Comparison of ENCODE assay signal across 22 cellular contexts in genomic region chr5:73180561-73180960, GRCh38. TPM values are rescaled to one million over a fixed set of nuclear protein-coding genes. Genes with fewer than 3 reads are reported as not detected.
"Had no signal": no experiment of that assay in that cellular context is flagged by ENCODE, and none has a peak within 500 bp of the region (broad histone marks: within the 10 kb centered on the region; RNA-seq: fewer than 3 reads in every experiment).

No MANE protein-coding gene starts in this region.

- DNase-seq: activated CD4-positive, alpha-beta T cell treated with anti-CD3 and anti-CD28 coated beads for 48 hours; activated CD4-positive, CD25-positive, alpha-beta regulatory T cell; activated CD8-positive, alpha-beta T cell treated with anti-CD3 and anti-CD28 coated beads for 36 hours; activated naive CD4-positive, alpha-beta T cell; activated naive CD8-positive, alpha-beta T cell treated with anti-CD3 and anti-CD28 coated beads for 36 hours; activated T-cell treated with anti-CD3 and anti-CD28 coated beads, Interleukin-2, amount 50 U/mL, for 1 hour; amniotic stem cell; erythroblast; foreskin melanocyte; kidney; left ventricle myocardium superior; naive thymus-derived CD4-positive, alpha-beta T cell; pancreas; spleen; stimulated activated CD4-positive, alpha-beta T cell treated with anti-CD3 and anti-CD28 coated beads, Interleukin-4, amount 100 ng/mL, for 4 hours; T-cell; testis; upper lobe of right lung had no signal

- ATAC-seq: activated CD8-positive, alpha-beta T cell treated with anti-CD3 and anti-CD28 coated beads for 36 hours; activated T-helper 17 cell treated with anti-CD3 and anti-CD28 coated beads, Interleukin-2, amount 50 U/mL, for 72 hours; left ventricle myocardium superior; naive thymus-derived CD4-positive, alpha-beta T cell; stimulated activated memory B cell treated with anti-CD40 and anti-IgM and Interleukin-4, amounts not matched to agents 10 μg/mL and 1 μg/mL and 100 μg/mL, for 72 hours; T-cell; upper lobe of right lung had no signal

- H3K27me3 ChIP-seq: pancreas, testis had no signal

- H3K4me3 ChIP-seq: coronary artery, pancreas, spleen, testis, upper lobe of right lung had no signal

- H3K36me3 ChIP-seq: pancreas, spleen, upper lobe of right lung had no signal

- H3K9me3 ChIP-seq: pancreas, testis, upper lobe of right lung had no signal

- H3K4me1 ChIP-seq: spleen, testis, upper lobe of right lung had no signal

RNA-seq across cellular contexts. Expression of gene TMEM174, which starts 7.6 kb away (rescaled TPM):
- total RNA-seq: activated CD8-positive, alpha-beta T cell treated with anti-CD3 and anti-CD28 coated beads for 36 hours; activated naive CD8-positive, alpha-beta T cell treated with anti-CD3 and anti-CD28 coated beads for 36 hours; activated T-helper 17 cell treated with anti-CD3 and anti-CD28 coated beads, Interleukin-2, amount 50 U/mL, for 72 hours; left ventricle myocardium superior; mononuclear cell; naive thymus-derived CD4-positive, alpha-beta T cell; pancreas; spleen; T-cell; testis; upper lobe of right lung had no signal
- polyA plus RNA-seq: naive thymus-derived CD4-positive, alpha-beta T cell; pancreas; spleen had no signal
